In the genomic region with DNA sequence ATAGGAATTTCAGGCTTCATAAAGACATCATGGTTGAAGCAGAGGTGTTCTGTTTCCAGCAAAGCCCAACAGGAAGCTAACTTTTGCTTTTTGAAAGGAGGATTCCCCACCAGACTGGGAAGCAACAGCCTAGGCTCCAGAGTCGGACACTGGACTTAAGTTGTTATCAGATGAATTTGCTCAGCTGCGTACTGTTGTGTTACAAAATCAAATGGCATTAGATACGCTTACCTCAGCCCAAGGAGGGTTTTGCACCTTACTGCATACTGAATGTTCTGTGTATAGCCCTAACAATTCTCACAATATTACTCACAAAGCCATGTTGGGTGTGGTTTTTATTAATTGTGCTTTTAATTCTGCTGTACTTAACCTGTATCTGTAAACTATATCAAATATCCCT, we compare ENCODE assay signal across 35 cellular contexts. TPM values are rescaled to one million over a fixed set of nuclear protein-coding genes. Genes with fewer than 3 reads are reported as not detected.
"Had no signal": no experiment of that assay in that cellular context is flagged by ENCODE, and none has a peak within 500 bp of the region (broad histone marks: within the 10 kb centered on the region; RNA-seq: fewer than 3 reads in every experiment).

No MANE protein-coding gene starts in this region.

- H3K36me3 Mint-ChIP-seq: natural killer cell; stimulated activated memory B cell treated with anti-CD40 and anti-IgM and Interleukin-4, amounts not matched to agents 10 μg/mL and 1 μg/mL and 100 μg/mL, for 72 hours had no signal

- H3K27ac ChIP-seq: coronary artery, esophagus muscularis mucosa, foreskin keratinocyte, gastroesophageal sphincter, heart left ventricle, hepatocyte, lower lobe of right lung, ovary, psoas muscle, skin epidermis, spleen, testis, tibial nerve, upper lobe of right lung, uterus had no signal

- H3K27me3 Mint-ChIP-seq: stimulated activated memory B cell treated with anti-CD40 and anti-IgM and Interleukin-4, amounts not matched to agents 10 μg/mL and 1 μg/mL and 100 μg/mL, for 72 hours had no signal

- H3K4me3 Mint-ChIP-seq: natural killer cell; stimulated activated memory B cell treated with anti-CD40 and anti-IgM and Interleukin-4, amounts not matched to agents 10 μg/mL and 1 μg/mL and 100 μg/mL, for 72 hours had no signal

- H3K27ac Mint-ChIP-seq: natural killer cell; stimulated activated memory B cell treated with anti-CD40 and anti-IgM and Interleukin-4, amounts not matched to agents 10 μg/mL and 1 μg/mL and 100 μg/mL, for 72 hours had no signal

- H3K36me3 ChIP-seq: esophagus muscularis mucosa, gastroesophageal sphincter, heart left ventricle, lower lobe of right lung, ovary, spleen, tibial nerve, upper lobe of right lung, uterus had no signal

- H3K4me1 ChIP-seq: esophagus muscularis mucosa, foreskin keratinocyte, gastroesophageal sphincter, heart left ventricle, lower lobe of right lung, psoas muscle, spleen, testis, tibial nerve, upper lobe of right lung, uterus had no signal

- H3K27me3 ChIP-seq: esophagus muscularis mucosa, gastroesophageal sphincter, hepatocyte, ovary, spleen, testis, tibial nerve, upper lobe of right lung, uterus had no signal

- H3K4me3 ChIP-seq: coronary artery, esophagus muscularis mucosa, gastroesophageal sphincter, heart left ventricle, hepatocyte, lower lobe of right lung, ovary, psoas muscle, skin epidermis, spleen, testis, tibial nerve, upper lobe of right lung, uterus had no signal

- ATAC-seq: foreskin keratinocyte; gastroesophageal sphincter; left cardiac atrium; natural killer cell; psoas muscle; right cardiac atrium; stimulated activated memory B cell treated with anti-CD40 and anti-IgM and Interleukin-4, amounts not matched to agents 10 μg/mL and 1 μg/mL and 100 μg/mL, for 72 hours; stimulated activated naive CD8-positive, alpha-beta T cell treated with anti-CD3 and anti-CD28 coated beads, Interleukin-15, Interleukin-2, amounts not matched to agents 100 U/mL and 50 U/mL, for 24 hours had no signal

- DNase-seq: dermis blood vessel endothelial cell; effector memory CD4-positive, alpha-beta T cell; foreskin keratinocyte; kidney; left ventricle myocardium superior; natural killer cell; occipital lobe; ovary; posterior cingulate gyrus; psoas muscle; spleen; stimulated activated CD4-positive, alpha-beta T cell treated with anti-CD3 and anti-CD28 coated beads, Interleukin-4, amount 100 ng/mL, for 4 hours; stimulated activated naive CD8-positive, alpha-beta T cell treated with anti-CD3 and anti-CD28 coated beads, Interleukin-15, Interleukin-2, amounts not matched to agents 100 U/mL and 50 U/mL, for 24 hours; substantia nigra; upper lobe of right lung; uterus had no signal

- H3K9me3 ChIP-seq: esophagus muscularis mucosa, gastroesophageal sphincter, heart left ventricle, lower lobe of right lung, ovary, psoas muscle, spleen, testis, tibial nerve, upper lobe of right lung, uterus had no signal

- H3K4me1 Mint-ChIP-seq: natural killer cell; stimulated activated memory B cell treated with anti-CD40 and anti-IgM and Interleukin-4, amounts not matched to agents 10 μg/mL and 1 μg/mL and 100 μg/mL, for 72 hours had no signal

- H3K9me3 Mint-ChIP-seq: natural killer cell had no signal

RNA-seq across cellular contexts. Expression of a gene that starts 0.5 kb away (rescaled TPM):
- total RNA-seq: dermis blood vessel endothelial cell, endothelial cell of umbilical vein, epithelial cell of proximal tubule, esophagus muscularis mucosa, fibroblast of lung, foreskin keratinocyte, gastroesophageal sphincter, hepatocyte, kidney, left cardiac atrium, left ventricle myocardium superior, mesenteric fat pad, myocyte, natural killer cell, occipital lobe, ovary, psoas muscle, renal cortical epithelial cell, right cardiac atrium, spleen, tibial nerve had no signal
- polyA plus RNA-seq: endothelial cell of umbilical vein, fibroblast of lung, foreskin keratinocyte, hepatocyte, neural cell had no signal
